Comparison of ENCODE assay signal across 1 cellular context in genomic region chr1:196078691-196079090, GRCh38.
TF ChIP-seq lines count a peak whose summit lies in the region.

No MANE protein-coding gene starts in this region.

TF ChIP-seq in K562, 482 proteins besides CTCF, POLR2A, EP300 and RAD21 (continued from another document):
- no peak for TF ChIP-seq ELK3 (CRISPR knock-in tag; IDR thresholded peaks at IDR 0.05)
- TF ChIP-seq CBFB (CRISPR knock-in tag; IDR thresholded peaks at IDR 0.05) = no peak
- TF ChIP-seq RERE (CRISPR knock-in tag; IDR thresholded peaks at IDR 0.05; ENCODE audit: borderline replicate concordance) = no peak
- TF ChIP-seq ZNF830 (CRISPR knock-in tag; IDR thresholded peaks at IDR 0.05) = no peak
- TF ChIP-seq RAD51 (IDR thresholded peaks at IDR 0.05; ENCODE audit: borderline replicate concordance, low read depth) = no peak
